Comparison of ENCODE assay signal across 14 cellular contexts in the genomic region with DNA sequence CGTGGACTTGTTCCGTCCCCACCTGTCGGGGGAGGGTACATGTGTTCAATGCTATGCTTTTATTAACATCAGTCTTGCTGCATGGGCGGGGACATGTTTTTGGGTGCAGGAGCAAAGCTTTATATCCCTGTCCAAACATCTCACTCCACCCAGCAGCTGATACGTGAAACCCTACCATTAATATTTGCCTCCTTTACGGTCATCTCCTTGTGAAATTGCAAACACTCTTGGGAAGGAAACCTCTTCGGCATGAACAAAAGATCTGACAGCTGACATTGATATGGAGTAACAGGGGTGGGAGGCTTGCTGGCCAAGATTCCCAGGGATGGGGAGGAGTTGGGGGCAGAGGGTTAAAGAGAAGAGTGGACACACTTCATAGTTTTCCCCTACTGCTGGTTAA. TPM values are rescaled to one million over a fixed set of nuclear protein-coding genes. Genes with fewer than 3 reads are reported as not detected.
"Had no signal": no experiment of that assay in that cellular context is flagged by ENCODE, and none has a peak within 500 bp of the region (broad histone marks: within the 10 kb centered on the region; RNA-seq: fewer than 3 reads in every experiment).

No MANE protein-coding gene starts in this region.

- H3K4me1 ChIP-seq: breast epithelium, left ventricle myocardium inferior, testis had no signal

- H3K9me3 ChIP-seq: breast epithelium, left ventricle myocardium inferior, mucosa of descending colon, testis had no signal

- H3K27ac ChIP-seq: breast epithelium, testis, VCaP had no signal

- H3K4me3 ChIP-seq: breast epithelium, left ventricle myocardium inferior, mucosa of descending colon, testis had no signal

- H3K36me3 ChIP-seq: breast epithelium, left ventricle myocardium inferior had no signal

- H3K27me3 ChIP-seq: breast epithelium, testis had no signal

- DNase-seq: activated CD4-positive, alpha-beta memory T cell treated with anti-CD3 and anti-CD28 coated beads for 36 hours; activated naive CD8-positive, alpha-beta T cell treated with anti-CD3 and anti-CD28 coated beads for 36 hours; kidney; left ventricle myocardium inferior; naive thymus-derived CD8-positive, alpha-beta T cell; nucleus accumbens; small intestine; stimulated activated CD4-positive, alpha-beta T cell treated with anti-CD3 and anti-CD28 coated beads, Interleukin-4, amount 100 ng/mL, for 4 hours; testis had no signal

- ATAC-seq: activated CD8-positive, alpha-beta memory T cell treated with anti-CD3 and anti-CD28 coated beads, Interleukin-2, amount 10 ng/mL, durations not matched to agents 7 days and 5 days; esophagus mucosa; mucosa of descending colon; naive thymus-derived CD8-positive, alpha-beta T cell had no signal

RNA-seq across cellular contexts. Expression of gene VEGFA, which starts 22.3 kb away (rescaled TPM):
- polyA plus RNA-seq: naive thymus-derived CD8-positive, alpha-beta T cell had no signal
